ENCODE assay signal across 12 cellular contexts in the genomic region with DNA sequence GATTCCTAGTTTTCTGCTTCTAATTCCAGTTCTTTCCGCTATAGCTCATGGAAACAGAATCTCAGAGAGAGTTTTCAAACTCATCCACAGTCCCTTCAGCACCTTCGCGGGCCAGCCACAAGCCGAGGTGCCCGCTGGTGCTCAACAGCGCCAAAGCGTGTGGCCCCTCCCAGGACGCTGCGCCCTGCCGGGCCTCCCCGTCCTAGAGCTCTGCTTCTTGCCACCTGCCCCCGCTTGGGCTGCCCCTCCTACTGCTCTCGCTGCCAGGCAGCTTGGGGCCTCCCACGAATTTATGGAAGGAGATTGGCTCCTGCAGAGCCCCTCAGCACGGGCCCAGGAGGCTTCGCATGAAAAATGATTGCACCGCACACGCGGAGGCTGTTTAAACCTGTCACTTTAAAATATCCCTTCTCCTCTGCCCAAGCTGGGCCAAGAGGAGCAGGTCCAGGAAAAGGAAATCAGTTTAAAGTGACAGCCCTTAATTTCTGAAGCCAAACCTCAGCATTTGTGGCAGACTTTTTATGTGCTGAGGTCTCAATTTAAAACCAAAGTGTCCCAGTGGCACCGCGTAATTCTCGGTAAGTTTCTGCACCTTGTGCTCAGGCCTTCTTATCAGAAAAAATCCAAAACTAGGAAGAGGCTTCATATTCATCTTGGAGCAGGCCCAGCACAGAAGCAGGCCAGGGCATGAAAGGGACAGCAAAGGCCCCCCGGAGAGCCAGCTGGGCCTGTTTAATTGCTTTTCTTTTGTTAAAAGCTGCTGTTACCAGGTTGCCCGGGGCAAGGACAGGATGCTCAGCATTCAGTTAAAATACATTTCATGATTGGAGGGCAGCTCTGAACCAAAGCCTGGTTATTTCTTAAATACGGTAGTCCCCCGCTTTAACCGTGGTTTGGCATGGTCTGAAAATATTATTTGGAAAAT.
DNase-seq lines count a peak whose midpoint lies in the region; ATAC-seq and TF ChIP-seq lines count a peak whose summit lies in the region.
"Had no signal": no experiment of that assay in that cellular context is flagged by ENCODE, and none has a peak within 500 bp of the region (broad histone marks: within the 10 kb centered on the region; RNA-seq: fewer than 3 reads in every experiment).

No MANE protein-coding gene starts in this region.

- TF ChIP-seq CTCF in gastrocnemius medialis (IDR thresholded peaks at IDR 0.05 in 4 of 5, conservative IDR thresholded peaks at IDR 0.05 in 1 of 5), result no peak
- no peak for TF ChIP-seq CTCF in HFFc6 (IDR thresholded peaks at IDR 0.05)
- no peak for TF ChIP-seq CTCF in natural killer cell (IDR thresholded peaks at IDR 0.05)

- H3K27ac ChIP-seq in iPS DF 6.9 (ENCODE audit: low read length), result no peak overlapping the region
- H3K27ac ChIP-seq in gastrocnemius medialis, result no peak overlapping the region
- H3K27ac ChIP-seq: vagina had no signal

- H3K9me3 Mint-ChIP-seq in HFFc6 (peaks cover 46% of the 10 kb centered on the region), natural killer cell (peaks cover 0 to 3% of the 10 kb centered on the region in 2 donors)

- H3K27me3 ChIP-seq in NT2/D1 (ENCODE audit: insufficient read depth, insufficient read length), result peaks cover 44% of the 10 kb centered on the region
- no peaks in the 10 kb centered on the region for H3K27me3 ChIP-seq in iPS DF 6.9 (ENCODE audit: control insufficient read depth, insufficient read depth, low read length)
- no peaks in the 10 kb centered on the region for H3K27me3 ChIP-seq in gastrocnemius medialis
- H3K27me3 ChIP-seq: vagina had no signal

- no peak overlapping the region for H3K9ac ChIP-seq in NT2/D1 (ENCODE audit: insufficient read length, low read depth)

- intact Hi-C loops in gastrocnemius medialis (cut with DNase I; ENCODE audit: low total_unique reads) (no loop called here), natural killer cell (cut with micrococcal nuclease) (no loop called here)

- no peaks in the 10 kb centered on the region for H3K36me3 ChIP-seq in NT2/D1 (ENCODE audit: insufficient read depth, insufficient read length, low read length)
- no peaks in the 10 kb centered on the region for H3K36me3 ChIP-seq in iPS DF 6.9 (ENCODE audit: control insufficient read depth, insufficient read depth, low read length)
- no peaks in the 10 kb centered on the region for H3K36me3 ChIP-seq in gastrocnemius medialis
- H3K36me3 ChIP-seq: vagina had no signal

- DNase-seq in NCI-H1092 (lab: John Stamatoyannopoulos, UW), result peak; percentile 89
- peak; percentile 80 for DNase-seq in NT2/D1 (ENCODE audit: low read depth, low spot score)
- peak; percentile 48 for DNase-seq in iPS DF 6.9 (ENCODE audit: low read depth, low spot score)
- DNase-seq in gastrocnemius medialis, result no peak
- no peak for DNase-seq in HFFc6
- no peak for DNase-seq in effector CD8-positive, alpha-beta T cell (lab: John Stamatoyannopoulos, UW)
- DNase-seq in NCI-H510A treated with DMSO at 0.1 percent for 48 hours (lab: John Stamatoyannopoulos, UW), result no peak
- no peak for DNase-seq in natural killer cell
- DNase-seq: activated T-cell treated with anti-CD3 and anti-CD28 coated beads, Interleukin-2, amount 50 U/mL, for 4 hours; Caco-2 had no signal

- H3K4me1 ChIP-seq in NT2/D1 (ENCODE audit: insufficient read depth, insufficient read length) (peaks cover 9% of the 10 kb centered on the region), iPS DF 6.9 (ENCODE audit: control insufficient read depth, insufficient read depth, low read length) (peaks cover 5% of the 10 kb centered on the region), gastrocnemius medialis (no peaks in the 10 kb centered on the region)
- H3K4me1 ChIP-seq: vagina had no signal

- no peaks in the 10 kb centered on the region for H3K9me3 ChIP-seq in NT2/D1 (ENCODE audit: insufficient read depth, low read length)
- no peaks in the 10 kb centered on the region for H3K9me3 ChIP-seq in iPS DF 6.9 (ENCODE audit: control insufficient read depth, insufficient read depth, low read length)
- H3K9me3 ChIP-seq in gastrocnemius medialis, result no peaks in the 10 kb centered on the region
- H3K9me3 ChIP-seq: vagina had no signal

- peaks cover 5% of the 10 kb centered on the region; the same call in 1 of the 2 replicates for H3K36me3 Mint-ChIP-seq in HFFc6 (ENCODE audit: low read depth)
- H3K36me3 Mint-ChIP-seq in natural killer cell, result no peaks in the 10 kb centered on the region

- no peak overlapping the region for H3K27ac Mint-ChIP-seq in HFFc6
- no peak overlapping the region for H3K27ac Mint-ChIP-seq in natural killer cell

- no peak overlapping the region for H3K4me3 Mint-ChIP-seq in HFFc6
- H3K4me3 Mint-ChIP-seq in natural killer cell, result no peak overlapping the region
- H3K4me3 Mint-ChIP-seq: activated T-cell treated with anti-CD3 and anti-CD28 coated beads, Interleukin-2, amount 50 U/mL, for 4 hours had no signal

- ATAC-seq in gastrocnemius medialis, result peak in 1 of 2 donors; percentile 19
- ATAC-seq in natural killer cell, result no peak
- ATAC-seq: activated T-cell treated with anti-CD3 and anti-CD28 coated beads, Interleukin-2, amount 50 U/mL, for 4 hours; left colon had no signal

- no peak for TF ChIP-seq POLR2A in gastrocnemius medialis (IDR thresholded peaks at IDR 0.05)

- peak overlapping the region; percentile 1 for H3K4me3 ChIP-seq in NT2/D1 (ENCODE audit: insufficient read length, low read depth)
- H3K4me3 ChIP-seq in iPS DF 6.9 (ENCODE audit: low read length), result no peak overlapping the region
- H3K4me3 ChIP-seq in gastrocnemius medialis, result peak overlapping the region; percentile 16 to 50 (median 24)
- H3K4me3 ChIP-seq: vagina had no signal

- H3K4me1 Mint-ChIP-seq in HFFc6 (ENCODE audit: low read depth) (no peaks in the 10 kb centered on the region), natural killer cell (no peaks in the 10 kb centered on the region)

- in situ Hi-C loops in gastrocnemius medialis (cut with MboI; ENCODE audit: low sequenced_read_pairs in 4 of 4), result no loop called here

- WGBS in iPS DF 6.9 (ENCODE audit: insufficient coverage, insufficient read length), result no CpG with 5 or more reads among the region's 27 CpGs

- H3K27me3 Mint-ChIP-seq in HFFc6 (ENCODE audit: insufficient read depth) (peaks cover 3% of the 10 kb centered on the region; the same call in 1 of the 2 replicates), natural killer cell (ENCODE audit: low read depth in 2 of 2) (no peaks in the 10 kb centered on the region)

Comparison
In these comparisons a context has a peak if more than half of its experiments do, and no peak if none do; other contexts are left out.
1. DNase-seq: peak in NCI-H1092 (single experiment), NT2/D1 (single experiment) and iPS DF 6.9 (single experiment); none in gastrocnemius medialis (0 of 2), HFFc6 (single experiment), effector CD8-positive, alpha-beta T cell (single experiment), NCI-H510A treated with DMSO at 0.1 percent for 48 hours (single experiment) and natural killer cell (single experiment).